Comparison of ENCODE assay signal across 1 cellular context in the genomic region with DNA sequence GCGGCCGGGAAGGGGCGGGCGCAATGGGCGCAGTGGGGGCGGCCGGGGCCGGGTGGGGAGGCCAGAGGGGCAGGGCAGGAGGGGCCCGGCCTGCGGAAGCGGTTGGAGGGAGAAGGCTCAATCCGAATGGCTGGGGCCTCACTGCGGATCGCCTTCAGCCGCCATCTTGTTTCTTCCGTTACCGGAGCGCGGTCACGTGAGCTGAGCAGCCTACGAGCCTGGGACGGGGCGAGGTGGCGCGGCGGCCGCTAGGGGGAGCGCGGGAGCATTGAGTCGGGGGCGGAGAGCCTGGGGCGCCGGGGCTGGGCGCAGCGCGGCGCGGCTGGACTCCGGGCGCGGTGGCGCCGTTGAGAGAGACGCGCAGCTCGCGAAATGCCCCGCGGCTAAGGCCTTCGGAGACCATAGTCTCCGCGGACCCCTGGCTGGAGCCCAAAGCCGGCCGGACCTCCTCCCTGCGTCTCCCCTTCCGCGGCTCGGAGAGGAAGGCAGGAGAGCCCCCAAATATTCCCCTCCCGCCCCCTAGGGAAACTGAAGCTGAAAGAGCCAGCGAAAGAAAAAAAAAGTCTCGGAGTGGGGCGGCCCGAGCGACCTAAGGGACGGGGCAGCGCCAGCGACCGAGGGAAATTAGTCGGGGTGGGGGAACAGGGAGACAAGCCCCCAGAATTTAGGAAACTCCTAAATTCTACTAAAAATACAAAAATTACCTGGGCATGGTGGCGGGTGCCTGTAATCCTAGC.
TF ChIP-seq lines count a peak whose summit lies in the region.

A gene (minus strand): TSS at position 190 of the 737 bp plus-strand sequence. CDS start 22,221 bp downstream, outside the sequence.

TF ChIP-seq in HepG2, 621 proteins besides CTCF, POLR2A, EP300 and RAD21 (continued from another document and continues in another):
- TF ChIP-seq, protein P1, sequence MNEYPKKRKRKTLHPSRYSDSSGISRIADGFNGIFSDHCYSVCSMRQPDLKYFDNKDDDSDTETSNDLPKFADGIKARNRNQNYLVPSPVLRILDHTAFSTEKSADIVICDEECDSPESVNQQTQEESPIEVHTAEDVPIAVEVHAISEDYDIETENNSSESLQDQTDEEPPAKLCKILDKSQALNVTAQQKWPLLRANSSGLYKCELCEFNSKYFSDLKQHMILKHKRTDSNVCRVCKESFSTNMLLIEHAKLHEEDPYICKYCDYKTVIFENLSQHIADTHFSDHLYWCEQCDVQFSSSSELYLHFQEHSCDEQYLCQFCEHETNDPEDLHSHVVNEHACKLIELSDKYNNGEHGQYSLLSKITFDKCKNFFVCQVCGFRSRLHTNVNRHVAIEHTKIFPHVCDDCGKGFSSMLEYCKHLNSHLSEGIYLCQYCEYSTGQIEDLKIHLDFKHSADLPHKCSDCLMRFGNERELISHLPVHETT (CRISPR knock-in tag; conservative IDR thresholded peaks at IDR 0.05) = peak; percentile 99
- peak; percentile 90 for TF ChIP-seq RBFOX2 (IDR thresholded peaks at IDR 0.05; ENCODE audit: low read depth, low read length)
- TF ChIP-seq, protein P2, sequence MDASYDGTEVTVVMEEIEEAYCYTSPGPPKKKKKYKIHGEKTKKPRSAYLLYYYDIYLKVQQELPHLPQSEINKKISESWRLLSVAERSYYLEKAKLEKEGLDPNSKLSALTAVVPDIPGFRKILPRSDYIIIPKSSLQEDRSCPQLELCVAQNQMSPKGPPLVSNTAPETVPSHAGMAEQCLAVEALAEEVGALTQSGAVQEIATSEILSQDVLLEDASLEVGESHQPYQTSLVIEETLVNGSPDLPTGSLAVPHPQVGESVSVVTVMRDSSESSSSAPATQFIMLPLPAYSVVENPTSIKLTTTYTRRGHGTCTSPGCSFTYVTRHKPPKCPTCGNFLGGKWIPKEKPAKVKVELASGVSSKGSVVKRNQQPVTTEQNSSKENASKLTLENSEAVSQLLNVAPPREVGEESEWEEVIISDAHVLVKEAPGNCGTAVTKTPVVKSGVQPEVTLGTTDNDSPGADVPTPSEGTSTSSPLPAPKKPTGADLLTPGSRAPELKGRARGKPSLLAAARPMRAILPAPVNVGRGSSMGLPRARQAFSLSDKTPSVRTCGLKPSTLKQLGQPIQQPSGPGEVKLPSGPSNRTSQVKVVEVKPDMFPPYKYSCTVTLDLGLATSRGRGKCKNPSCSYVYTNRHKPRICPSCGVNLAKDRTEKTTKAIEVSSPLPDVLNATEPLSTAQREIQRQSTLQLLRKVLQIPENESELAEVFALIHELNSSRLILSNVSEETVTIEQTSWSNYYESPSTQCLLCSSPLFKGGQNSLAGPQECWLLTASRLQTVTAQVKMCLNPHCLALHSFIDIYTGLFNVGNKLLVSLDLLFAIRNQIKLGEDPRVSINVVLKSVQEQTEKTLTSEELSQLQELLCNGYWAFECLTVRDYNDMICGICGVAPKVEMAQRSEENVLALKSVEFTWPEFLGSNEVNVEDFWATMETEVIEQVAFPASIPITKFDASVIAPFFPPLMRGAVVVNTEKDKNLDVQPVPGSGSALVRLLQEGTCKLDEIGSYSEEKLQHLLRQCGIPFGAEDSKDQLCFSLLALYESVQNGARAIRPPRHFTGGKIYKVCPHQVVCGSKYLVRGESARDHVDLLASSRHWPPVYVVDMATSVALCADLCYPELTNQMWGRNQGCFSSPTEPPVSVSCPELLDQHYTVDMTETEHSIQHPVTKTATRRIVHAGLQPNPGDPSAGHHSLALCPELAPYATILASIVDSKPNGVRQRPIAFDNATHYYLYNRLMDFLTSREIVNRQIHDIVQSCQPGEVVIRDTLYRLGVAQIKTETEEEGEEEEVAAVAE (CRISPR knock-in tag; IDR thresholded peaks at IDR 0.05; ENCODE audit: borderline replicate concordance) = peak; percentile 75
- TF ChIP-seq SOX5 (CRISPR knock-in tag; IDR thresholded peaks at IDR 0.05; ENCODE audit: borderline replicate concordance) = peak; percentile 56; the same call in 1 of the 2 replicates
- TF ChIP-seq PITX1 (CRISPR knock-in tag; IDR thresholded peaks at IDR 0.05) = 0 out of 2 replicates have a peak, but pooled peaks have one; percentile 19
- 0 out of 2 replicates have a peak, but pooled peaks have one; percentile 19 for TF ChIP-seq ZNF12 (CRISPR knock-in tag; IDR thresholded peaks at IDR 0.05)
- TF ChIP-seq ZNF614 (CRISPR knock-in tag; IDR thresholded peaks at IDR 0.05; ENCODE audit: borderline replicate concordance) = peak; percentile 63; the same call in 1 of the 2 replicates
- TF ChIP-seq EED (CRISPR knock-in tag; IDR thresholded peaks at IDR 0.05) = 0 out of 2 replicates have a peak, but pooled peaks have one; percentile 27
- peak; percentile 36; the same call in 1 of the 2 replicates for TF ChIP-seq ISL2 (CRISPR knock-in tag; IDR thresholded peaks at IDR 0.05)
- TF ChIP-seq ZNF674 (CRISPR knock-in tag; IDR thresholded peaks at IDR 0.05; ENCODE audit: low read depth) = peak; percentile 83; the same call in 1 of the 2 replicates
- peak; percentile 43; the same call in 1 of the 2 replicates for TF ChIP-seq MTF2 (CRISPR knock-in tag; IDR thresholded peaks at IDR 0.05; ENCODE audit: borderline replicate concordance)
- peak; percentile 65; the same call in 1 of the 2 replicates for TF ChIP-seq ZNF205 (CRISPR knock-in tag; IDR thresholded peaks at IDR 0.05)
- peak; percentile 15; the same call in 1 of the 2 replicates for TF ChIP-seq MYNN (CRISPR knock-in tag; IDR thresholded peaks at IDR 0.05; ENCODE audit: low read depth)
- peak; percentile 65; the same call in 1 of the 2 replicates for TF ChIP-seq MTA1 (CRISPR knock-in tag; IDR thresholded peaks at IDR 0.05; ENCODE audit: borderline replicate concordance)
- TF ChIP-seq KMT2B (CRISPR knock-in tag; IDR thresholded peaks at IDR 0.05) = peak; percentile 85
- TF ChIP-seq, protein P3, sequence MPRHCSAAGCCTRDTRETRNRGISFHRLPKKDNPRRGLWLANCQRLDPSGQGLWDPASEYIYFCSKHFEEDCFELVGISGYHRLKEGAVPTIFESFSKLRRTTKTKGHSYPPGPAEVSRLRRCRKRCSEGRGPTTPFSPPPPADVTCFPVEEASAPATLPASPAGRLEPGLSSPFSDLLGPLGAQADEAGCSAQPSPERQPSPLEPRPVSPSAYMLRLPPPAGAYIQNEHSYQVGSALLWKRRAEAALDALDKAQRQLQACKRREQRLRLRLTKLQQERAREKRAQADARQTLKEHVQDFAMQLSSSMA (CRISPR knock-in tag; IDR thresholded peaks at IDR 0.05) = peak; percentile 12; the same call in 1 of the 2 replicates
- TF ChIP-seq ZNF546 (CRISPR knock-in tag; conservative IDR thresholded peaks at IDR 0.05) = 0 out of 2 replicates have a peak, but pooled peaks have one; percentile 25
- TF ChIP-seq ZNF724P (CRISPR knock-in tag; IDR thresholded peaks at IDR 0.05; ENCODE audit: borderline replicate concordance) = peak; percentile 65; the same call in 1 of the 2 replicates
- TF ChIP-seq PHF20 (CRISPR knock-in tag; IDR thresholded peaks at IDR 0.05) = peak; percentile 67
- TF ChIP-seq ZFP36L1 (CRISPR knock-in tag; IDR thresholded peaks at IDR 0.05) = peak; percentile 39; the same call in 1 of the 2 replicates
- peak; percentile 65 for TF ChIP-seq RARA (CRISPR knock-in tag; IDR thresholded peaks at IDR 0.05)
- TF ChIP-seq SMAD1 (CRISPR knock-in tag; IDR thresholded peaks at IDR 0.05; ENCODE audit: borderline replicate concordance, low read depth) = peak; percentile 67; the same call in 1 of the 2 replicates
- peak; percentile 83; the same call in 1 of the 2 replicates for TF ChIP-seq ZNF124 (CRISPR knock-in tag; IDR thresholded peaks at IDR 0.05)
- TF ChIP-seq, protein P4, sequence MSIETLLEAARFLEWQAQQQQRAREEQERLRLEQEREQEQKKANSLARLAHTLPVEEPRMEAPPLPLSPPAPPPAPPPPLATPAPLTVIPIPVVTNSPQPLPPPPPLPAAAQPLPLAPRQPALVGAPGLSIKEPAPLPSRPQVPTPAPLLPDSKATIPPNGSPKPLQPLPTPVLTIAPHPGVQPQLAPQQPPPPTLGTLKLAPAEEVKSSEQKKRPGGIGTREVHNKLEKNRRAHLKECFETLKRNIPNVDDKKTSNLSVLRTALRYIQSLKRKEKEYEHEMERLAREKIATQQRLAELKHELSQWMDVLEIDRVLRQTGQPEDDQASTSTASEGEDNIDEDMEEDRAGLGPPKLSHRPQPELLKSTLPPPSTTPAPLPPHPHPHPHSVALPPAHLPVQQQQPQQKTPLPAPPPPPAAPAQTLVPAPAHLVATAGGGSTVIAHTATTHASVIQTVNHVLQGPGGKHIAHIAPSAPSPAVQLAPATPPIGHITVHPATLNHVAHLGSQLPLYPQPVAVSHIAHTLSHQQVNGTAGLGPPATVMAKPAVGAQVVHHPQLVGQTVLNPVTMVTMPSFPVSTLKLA (IDR thresholded peaks at IDR 0.05) = peak; percentile 31; the same call in 1 of the 2 replicates
- TF ChIP-seq, protein P5, sequence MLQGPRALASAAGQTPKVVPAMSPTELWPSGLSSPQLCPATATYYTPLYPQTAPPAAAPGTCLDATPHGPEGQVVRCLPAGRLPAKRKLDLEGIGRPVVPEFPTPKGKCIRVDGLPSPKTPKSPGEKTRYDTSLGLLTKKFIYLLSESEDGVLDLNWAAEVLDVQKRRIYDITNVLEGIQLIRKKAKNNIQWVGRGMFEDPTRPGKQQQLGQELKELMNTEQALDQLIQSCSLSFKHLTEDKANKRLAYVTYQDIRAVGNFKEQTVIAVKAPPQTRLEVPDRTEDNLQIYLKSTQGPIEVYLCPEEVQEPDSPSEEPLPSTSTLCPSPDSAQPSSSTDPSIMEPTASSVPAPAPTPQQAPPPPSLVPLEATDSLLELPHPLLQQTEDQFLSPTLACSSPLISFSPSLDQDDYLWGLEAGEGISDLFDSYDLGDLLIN (CRISPR knock-in tag; IDR thresholded peaks at IDR 0.05; ENCODE audit: borderline replicate concordance) = 0 out of 2 replicates have a peak, but pooled peaks have one; percentile 42
- peak; percentile 93 for TF ChIP-seq ZNF331 (CRISPR knock-in tag; IDR thresholded peaks at IDR 0.05)
- TF ChIP-seq SAP130 (CRISPR knock-in tag; IDR thresholded peaks at IDR 0.05; ENCODE audit: low read depth) = peak; percentile 89
- TF ChIP-seq ZNF563 (CRISPR knock-in tag; IDR thresholded peaks at IDR 0.05) = peak; percentile 88
- peak; percentile 86 for TF ChIP-seq PHF5A (CRISPR knock-in tag; IDR thresholded peaks at IDR 0.05; ENCODE audit: low read depth, unreplicated experiment)
- TF ChIP-seq, protein P6, sequence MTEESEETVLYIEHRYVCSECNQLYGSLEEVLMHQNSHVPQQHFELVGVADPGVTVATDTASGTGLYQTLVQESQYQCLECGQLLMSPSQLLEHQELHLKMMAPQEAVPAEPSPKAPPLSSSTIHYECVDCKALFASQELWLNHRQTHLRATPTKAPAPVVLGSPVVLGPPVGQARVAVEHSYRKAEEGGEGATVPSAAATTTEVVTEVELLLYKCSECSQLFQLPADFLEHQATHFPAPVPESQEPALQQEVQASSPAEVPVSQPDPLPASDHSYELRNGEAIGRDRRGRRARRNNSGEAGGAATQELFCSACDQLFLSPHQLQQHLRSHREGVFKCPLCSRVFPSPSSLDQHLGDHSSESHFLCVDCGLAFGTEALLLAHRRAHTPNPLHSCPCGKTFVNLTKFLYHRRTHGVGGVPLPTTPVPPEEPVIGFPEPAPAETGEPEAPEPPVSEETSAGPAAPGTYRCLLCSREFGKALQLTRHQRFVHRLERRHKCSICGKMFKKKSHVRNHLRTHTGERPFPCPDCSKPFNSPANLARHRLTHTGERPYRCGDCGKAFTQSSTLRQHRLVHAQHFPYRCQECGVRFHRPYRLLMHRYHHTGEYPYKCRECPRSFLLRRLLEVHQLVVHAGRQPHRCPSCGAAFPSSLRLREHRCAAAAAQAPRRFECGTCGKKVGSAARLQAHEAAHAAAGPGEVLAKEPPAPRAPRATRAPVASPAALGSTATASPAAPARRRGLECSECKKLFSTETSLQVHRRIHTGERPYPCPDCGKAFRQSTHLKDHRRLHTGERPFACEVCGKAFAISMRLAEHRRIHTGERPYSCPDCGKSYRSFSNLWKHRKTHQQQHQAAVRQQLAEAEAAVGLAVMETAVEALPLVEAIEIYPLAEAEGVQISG (CRISPR knock-in tag; IDR thresholded peaks at IDR 0.05) = peak; percentile 87
- TF ChIP-seq, protein P7, sequence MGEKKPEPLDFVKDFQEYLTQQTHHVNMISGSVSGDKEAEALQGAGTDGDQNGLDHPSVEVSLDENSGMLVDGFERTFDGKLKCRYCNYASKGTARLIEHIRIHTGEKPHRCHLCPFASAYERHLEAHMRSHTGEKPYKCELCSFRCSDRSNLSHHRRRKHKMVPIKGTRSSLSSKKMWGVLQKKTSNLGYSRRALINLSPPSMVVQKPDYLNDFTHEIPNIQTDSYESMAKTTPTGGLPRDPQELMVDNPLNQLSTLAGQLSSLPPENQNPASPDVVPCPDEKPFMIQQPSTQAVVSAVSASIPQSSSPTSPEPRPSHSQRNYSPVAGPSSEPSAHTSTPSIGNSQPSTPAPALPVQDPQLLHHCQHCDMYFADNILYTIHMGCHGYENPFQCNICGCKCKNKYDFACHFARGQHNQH (CRISPR knock-in tag; IDR thresholded peaks at IDR 0.05) = peak; percentile 68
- peak; percentile 89; the same call in 1 of the 2 replicates for TF ChIP-seq ZMAT3 (CRISPR knock-in tag; conservative IDR thresholded peaks at IDR 0.05)
- TF ChIP-seq PRMT3 (CRISPR knock-in tag; IDR thresholded peaks at IDR 0.05; ENCODE audit: borderline replicate concordance, low read depth) = peak; percentile 57; the same call in 1 of the 2 replicates
- peak; percentile 73 for TF ChIP-seq ZSCAN9 (CRISPR knock-in tag; IDR thresholded peaks at IDR 0.05; ENCODE audit: borderline replicate concordance)
- TF ChIP-seq NFYB (CRISPR knock-in tag; IDR thresholded peaks at IDR 0.05) = 0 out of 2 replicates have a peak, but pooled peaks have one; percentile 21
- TF ChIP-seq STAT5B (CRISPR knock-in tag; IDR thresholded peaks at IDR 0.05) = peak; percentile 85; the same call in 1 of the 2 replicates
- TF ChIP-seq YEATS4 (CRISPR knock-in tag; IDR thresholded peaks at IDR 0.05; ENCODE audit: borderline replicate concordance) = peak; percentile 87; the same call in 1 of the 2 replicates
- TF ChIP-seq ZFP37 (CRISPR knock-in tag; IDR thresholded peaks at IDR 0.05; ENCODE audit: borderline replicate concordance) = peak; percentile 49; the same call in 1 of the 2 replicates
- TF ChIP-seq, protein P8, sequence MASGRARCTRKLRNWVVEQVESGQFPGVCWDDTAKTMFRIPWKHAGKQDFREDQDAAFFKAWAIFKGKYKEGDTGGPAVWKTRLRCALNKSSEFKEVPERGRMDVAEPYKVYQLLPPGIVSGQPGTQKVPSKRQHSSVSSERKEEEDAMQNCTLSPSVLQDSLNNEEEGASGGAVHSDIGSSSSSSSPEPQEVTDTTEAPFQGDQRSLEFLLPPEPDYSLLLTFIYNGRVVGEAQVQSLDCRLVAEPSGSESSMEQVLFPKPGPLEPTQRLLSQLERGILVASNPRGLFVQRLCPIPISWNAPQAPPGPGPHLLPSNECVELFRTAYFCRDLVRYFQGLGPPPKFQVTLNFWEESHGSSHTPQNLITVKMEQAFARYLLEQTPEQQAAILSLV (CRISPR knock-in tag; IDR thresholded peaks at IDR 0.05; ENCODE audit: borderline replicate concordance) = peak; percentile 64; the same call in 1 of the 2 replicates
- TF ChIP-seq, protein P9, sequence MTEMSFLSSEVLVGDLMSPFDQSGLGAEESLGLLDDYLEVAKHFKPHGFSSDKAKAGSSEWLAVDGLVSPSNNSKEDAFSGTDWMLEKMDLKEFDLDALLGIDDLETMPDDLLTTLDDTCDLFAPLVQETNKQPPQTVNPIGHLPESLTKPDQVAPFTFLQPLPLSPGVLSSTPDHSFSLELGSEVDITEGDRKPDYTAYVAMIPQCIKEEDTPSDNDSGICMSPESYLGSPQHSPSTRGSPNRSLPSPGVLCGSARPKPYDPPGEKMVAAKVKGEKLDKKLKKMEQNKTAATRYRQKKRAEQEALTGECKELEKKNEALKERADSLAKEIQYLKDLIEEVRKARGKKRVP (CRISPR knock-in tag; IDR thresholded peaks at IDR 0.05) = peak in 1 of 2 experiments; percentile 47; a peak in 1 of 4 replicates
- TF ChIP-seq IRX3 (CRISPR knock-in tag; IDR thresholded peaks at IDR 0.05; ENCODE audit: borderline replicate concordance, low read depth) = 0 out of 2 replicates have a peak, but pooled peaks have one; percentile 23
- TF ChIP-seq ZNF451 (CRISPR knock-in tag; IDR thresholded peaks at IDR 0.05) = peak; percentile 39
- TF ChIP-seq ZMYM4 (CRISPR knock-in tag; IDR thresholded peaks at IDR 0.05) = peak; percentile 94
